ENCODE assay signal across 7 cellular contexts in genomic region chr7:106425017-106425719, GRCh38.
DNase-seq lines count a peak whose midpoint lies in the region; ATAC-seq and TF ChIP-seq lines count a peak whose summit lies in the region.

No MANE protein-coding gene starts in this region.

- peak; percentile 88 for ATAC-seq in GM18517 (IDR thresholded peaks at IDR 0.05; ENCODE audit: unreplicated experiment)
- ATAC-seq in HG02759 (IDR thresholded peaks at IDR 0.05; ENCODE audit: unreplicated experiment): peak; percentile 84

- H3K36me3 ChIP-seq in BE2C: no peaks in the 10 kb centered on the region

- TF ChIP-seq CTCF in BE2C (IDR thresholded peaks at IDR 0.05; ENCODE audit: low read depth, low read length): no peak

- H3K4me1 ChIP-seq in BE2C: no peaks in the 10 kb centered on the region

- H3K9me3 ChIP-seq in BE2C: no peaks in the 10 kb centered on the region

- H3K4me3 ChIP-seq in BE2C (ENCODE audit: low read depth, low read length): no peak overlapping the region

- peak; percentile 81 for DNase-seq in NCI-H2107 treated with DMSO at 0.1 percent for 48 hours (lab: John Stamatoyannopoulos, UW; ENCODE audit: unreplicated experiment)
- DNase-seq in activated CD8-positive, alpha-beta memory T cell treated with anti-CD3 and anti-CD28 coated beads, Interleukin-2, amount 50 U/mL, for 4 hours: peak; percentile 28
- DNase-seq in fibroblast of the conjunctiva (ENCODE audit: low read depth): peak; percentile 99
- peak; percentile 100 for DNase-seq in renal cortical epithelial cell (ENCODE audit: low read depth)
- DNase-seq in BE2C: no peak

- H3K27me3 ChIP-seq in BE2C: no peaks in the 10 kb centered on the region
